Comparison of ENCODE assay signal across 12 cellular contexts in genomic region chr1:166089804-166090203, GRCh38.
DNase-seq lines count a peak whose midpoint lies in the region; ATAC-seq, FAIRE-seq and TF ChIP-seq lines count a peak whose summit lies in the region.
"Had no signal": no experiment of that assay in that cellular context is flagged by ENCODE, and none has a peak within 500 bp of the region (broad histone marks: within the 10 kb centered on the region; RNA-seq: fewer than 3 reads in every experiment).

No MANE protein-coding gene starts in this region.

- no peak for FAIRE-seq in urothelium cell line (lab: Jason Lieb, UNC)
- FAIRE-seq: keratinocyte had no signal

- no peaks in the 10 kb centered on the region for H3K9me3 ChIP-seq in DND-41 (ENCODE audit: insufficient read depth, low read length, severe bottlenecking)
- no peaks in the 10 kb centered on the region for H3K9me3 ChIP-seq in lower lobe of right lung
- H3K9me3 ChIP-seq: HAP-1 had no signal

- H4K20me1 ChIP-seq in DND-41 (ENCODE audit: insufficient read depth, low read length): no peaks in the 10 kb centered on the region

- H3K4me3 ChIP-seq in DND-41 (ENCODE audit: low read depth in 1 of 2, low read length in 2 of 2) (no peak overlapping the region), lower lobe of right lung (no peak overlapping the region)
- H3K4me3 ChIP-seq: HAP-1 had no signal

- H3K36me3 ChIP-seq in DND-41 (ENCODE audit: insufficient read depth, low read length) (no peaks in the 10 kb centered on the region), lower lobe of right lung (no peaks in the 10 kb centered on the region)
- H3K36me3 ChIP-seq: HAP-1 had no signal

- H3K27me3 ChIP-seq in DND-41 (ENCODE audit: insufficient read depth, low read length, poor library complexity): no peaks in the 10 kb centered on the region
- H3K27me3 ChIP-seq in lower lobe of right lung (ENCODE audit: low read depth): no peaks in the 10 kb centered on the region

- no peak overlapping the region for H2AFZ ChIP-seq in DND-41 (ENCODE audit: low read depth, low read length)

- H3K4me1 ChIP-seq in DND-41 (ENCODE audit: insufficient read depth, low read length): no peaks in the 10 kb centered on the region
- no peaks in the 10 kb centered on the region for H3K4me1 ChIP-seq in lower lobe of right lung
- H3K4me1 ChIP-seq: HAP-1 had no signal

- peak; percentile 34 for DNase-seq in DND-41
- DNase-seq in NCI-H1694 (lab: John Stamatoyannopoulos, UW): peak; percentile 40
- no peak for DNase-seq in lower lobe of right lung
- no peak for DNase-seq in urothelium cell line (ENCODE audit: low spot score)
- DNase-seq in kidney glomerular epithelial cell (lab: John Stamatoyannopoulos, UW): no peak
- DNase-seq: CD8-positive, alpha-beta T cell; NCI-H146 had no signal

- H3K27ac ChIP-seq in DND-41 (ENCODE audit: low read length) (no peak overlapping the region), lower lobe of right lung (no peak overlapping the region)

- intact Hi-C loops in lower lobe of right lung (cut with DNase I): no loop called here

- H3K79me2 ChIP-seq in DND-41 (ENCODE audit: insufficient read depth, low read length): no peaks in the 10 kb centered on the region

- no peak overlapping the region for H3K4me2 ChIP-seq in DND-41 (ENCODE audit: insufficient read depth, low read length)

- peak; percentile 36 for TF ChIP-seq CTCF in DND-41 (IDR thresholded peaks at IDR 0.05; ENCODE audit: borderline replicate concordance, extremely low read depth, low read length, poor library complexity, severe bottlenecking)
- TF ChIP-seq CTCF in lower lobe of right lung (IDR thresholded peaks at IDR 0.05): no peak

- ATAC-seq in DND-41 (ENCODE audit: insufficient read depth, low read depth) (peak; percentile 80), GM18867 (IDR thresholded peaks at IDR 0.05; ENCODE audit: unreplicated experiment) (peak; percentile 82), HG02852 (IDR thresholded peaks at IDR 0.05; ENCODE audit: unreplicated experiment) (peak; percentile 73), lower lobe of right lung (no peak), HG03457 (IDR thresholded peaks at IDR 0.05; ENCODE audit: unreplicated experiment) (no peak)
- ATAC-seq: CD8-positive, alpha-beta T cell had no signal

- no peak overlapping the region for H3K9ac ChIP-seq in DND-41 (ENCODE audit: low read depth, low read length)

Comparison
In these comparisons a context has a peak if more than half of its experiments do, and no peak if none do; other contexts are left out.
1. ATAC-seq: peak in DND-41 (single experiment), GM18867 (single experiment) and HG02852 (single experiment); none in lower lobe of right lung (0 of 2) and HG03457 (single experiment).
2. DNase-seq: peak in DND-41 (single experiment) and NCI-H1694 (single experiment); none in lower lobe of right lung (single experiment), urothelium cell line (single experiment) and kidney glomerular epithelial cell (single experiment).